ENCODE assay signal across 19 cellular contexts in the genomic region with DNA sequence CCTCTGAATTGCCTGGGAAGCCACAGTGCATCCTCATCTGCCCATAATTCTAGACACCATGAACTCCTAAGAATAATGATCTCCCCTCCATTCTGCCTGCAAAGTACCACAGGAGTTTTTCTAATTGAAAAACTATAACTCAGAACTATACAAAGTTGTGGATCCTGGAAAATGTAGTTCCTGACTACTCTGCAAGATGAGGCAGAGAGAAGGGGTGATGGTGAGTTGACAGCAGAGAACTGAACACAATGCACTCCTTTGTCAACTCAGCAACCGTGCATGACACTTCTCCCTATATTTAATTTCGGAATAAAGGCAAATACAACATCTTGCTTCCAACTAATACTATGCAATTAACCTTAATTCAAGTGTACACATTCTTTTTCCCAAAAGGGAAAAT.
"Had no signal": no experiment of that assay in that cellular context is flagged by ENCODE, and none has a peak within 500 bp of the region (broad histone marks: within the 10 kb centered on the region; RNA-seq: fewer than 3 reads in every experiment).

No MANE protein-coding gene starts in this region.

- H3K4me3 ChIP-seq: coronary artery, gastrocnemius medialis, left ventricle myocardium inferior, lower lobe of right lung, pancreas, prostate gland, right lobe of liver, vagina had no signal

- H3K36me3 ChIP-seq: gastrocnemius medialis, left ventricle myocardium inferior, lower lobe of right lung, pancreas, prostate gland, right lobe of liver, vagina had no signal

- FAIRE-seq: keratinocyte, pancreas had no signal

- H3K9me3 ChIP-seq: gastrocnemius medialis, left ventricle myocardium inferior, lower lobe of right lung, pancreas, prostate gland, right lobe of liver, vagina had no signal

- H3K27ac ChIP-seq: coronary artery, gastrocnemius medialis, left ventricle myocardium inferior, lower lobe of right lung, pancreas, prostate gland, right lobe of liver, vagina had no signal

- H3K27me3 ChIP-seq: gastrocnemius medialis, pancreas, right lobe of liver, vagina had no signal

- DNase-seq: cerebellar nuclear complex; effector CD8-positive, alpha-beta T cell; gastrocnemius medialis; glutamatergic neuron; left cardiac atrium; left ventricle myocardium inferior; lower lobe of right lung; mesenchymal stem cell; naive B cell; occipital lobe; pancreas; retina; right lobe of liver; stimulated activated CD4-positive, alpha-beta T cell treated with anti-CD3 and anti-CD28 coated beads, Interleukin-4, amount 100 ng/mL, for 1 hour; trophoblast cell had no signal
